In the genomic region with DNA sequence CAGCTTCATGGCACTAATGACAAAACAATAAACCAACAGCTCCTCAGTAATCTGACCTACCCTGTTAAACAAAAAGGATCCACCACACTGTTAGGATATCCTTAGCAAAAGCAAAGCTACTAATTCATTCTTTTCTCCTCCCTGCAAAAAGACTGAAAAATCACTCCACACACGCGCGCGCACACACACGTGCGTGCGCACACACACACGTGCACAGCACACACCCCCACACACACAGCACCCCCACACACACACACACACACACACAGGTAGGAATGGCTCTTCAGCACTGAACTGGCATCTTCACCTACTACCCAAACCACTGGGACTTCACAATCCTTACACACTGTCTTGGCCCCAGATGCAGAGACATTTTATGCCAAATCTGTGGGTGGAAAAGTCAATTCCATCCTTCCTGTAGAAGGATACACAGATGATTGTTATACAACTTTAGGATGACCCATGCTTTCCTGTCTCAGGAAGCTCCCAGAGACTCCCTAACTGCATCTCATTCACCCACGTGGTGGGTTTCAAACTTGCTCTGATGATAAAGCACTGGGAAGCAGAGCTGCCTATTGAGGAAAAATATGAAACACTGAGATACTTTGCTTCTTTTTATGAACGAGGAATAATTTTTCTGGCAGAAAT, we compare ENCODE assay signal across 2 cellular contexts.
TF ChIP-seq lines count a peak whose summit lies in the region.

No MANE protein-coding gene starts in this region.

TF ChIP-seq in SK-N-SH, 30 proteins besides CTCF, POLR2A, EP300 and RAD21 (continued from another document):
- TF ChIP-seq NRF1 (IDR thresholded peaks at IDR 0.05; ENCODE audit: low read depth, low read length) (no peak), NFIC (IDR thresholded peaks at IDR 0.05; ENCODE audit: borderline replicate concordance) (no peak), ZBTB33 (IDR thresholded peaks at IDR 0.05; ENCODE audit: borderline replicate concordance, low read depth) (no peak), TEAD4 (IDR thresholded peaks at IDR 0.05; ENCODE audit: borderline replicate concordance, insufficient read depth) (no peak), RXRA (IDR thresholded peaks at IDR 0.05; ENCODE audit: borderline replicate concordance, low read depth) (no peak), MAX (IDR thresholded peaks at IDR 0.05; ENCODE audit: low read depth) (no peak), CHD2 (IDR thresholded peaks at IDR 0.05; ENCODE audit: low read length, partially characterized antibody) (no peak), REST (IDR thresholded peaks at IDR 0.05; ENCODE audit: low read depth, low read length) (no peak)
TF ChIP-seq in SK-N-SH: peak in this region for 0.

TF ChIP-seq in SK-N-SH treated with all-trans-retinoic acid at 6 μM for 48 hours, 23 proteins besides CTCF, POLR2A, EP300 and RAD21 (continued from another document):
- no peak for TF ChIP-seq BACH2 (CRISPR knock-in tag; IDR thresholded peaks at IDR 0.05; ENCODE audit: borderline replicate concordance)
- TF ChIP-seq TSHZ2 (CRISPR knock-in tag; IDR thresholded peaks at IDR 0.05) = no peak
- TF ChIP-seq ISL1 (CRISPR knock-in tag; IDR thresholded peaks at IDR 0.05) = no peak
